ENCODE assay signal across 11 cellular contexts in the genomic region with DNA sequence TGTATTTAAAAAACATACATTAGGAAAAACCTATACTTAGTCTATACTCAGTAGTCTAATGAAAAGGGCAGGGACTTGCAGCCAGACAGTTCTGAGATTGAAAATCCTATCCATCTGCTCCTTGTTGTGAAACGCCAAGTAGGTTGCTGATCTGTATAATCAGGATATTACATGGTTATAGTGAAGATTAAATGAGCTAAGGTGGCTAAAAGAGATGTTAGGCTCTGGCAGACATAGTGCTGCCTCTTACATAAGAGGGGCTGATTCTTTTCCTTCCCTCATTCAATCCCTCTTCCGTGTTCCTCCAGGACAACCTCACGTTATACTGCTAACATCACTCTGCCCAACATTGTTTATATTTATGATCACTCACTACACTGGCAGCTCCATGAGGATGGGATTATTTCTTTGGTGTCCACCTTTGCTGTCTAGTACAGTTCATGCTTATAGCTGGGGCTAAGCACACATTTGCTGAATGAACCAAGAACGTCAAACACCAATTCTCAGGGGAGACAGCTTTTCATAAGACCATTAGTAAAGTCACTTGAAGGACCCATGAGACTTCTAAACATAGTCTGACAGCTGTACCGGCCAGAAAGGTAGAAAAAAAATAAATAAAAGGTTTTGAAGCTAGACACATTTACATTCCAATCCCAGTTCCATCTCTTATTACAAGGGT. TPM values are rescaled to one million over a fixed set of nuclear protein-coding genes. Genes with fewer than 3 reads are reported as not detected.
DNase-seq lines count a peak whose midpoint lies in the region; ATAC-seq and TF ChIP-seq lines count a peak whose summit lies in the region.
"Had no signal": no experiment of that assay in that cellular context is flagged by ENCODE, and none has a peak within 500 bp of the region (broad histone marks: within the 10 kb centered on the region; RNA-seq: fewer than 3 reads in every experiment).

No MANE protein-coding gene starts in this region.

- dilution Hi-C loops in IMR-90 (cut with HindIII; ENCODE audit: low sequenced_read_pairs, unreplicated experiment) = no loop called here

- no peak overlapping the region for H3K23ac ChIP-seq in IMR-90 (ENCODE audit: low read depth, low read length)

- H3K27ac Mint-ChIP-seq in stimulated activated memory B cell treated with anti-CD40 and anti-IgM and Interleukin-4, amounts not matched to agents 10 μg/mL and 1 μg/mL and 100 μg/mL, for 72 hours = peak overlapping the region; percentile 0
- H3K27ac Mint-ChIP-seq: activated CD4-positive, alpha-beta memory T cell treated with anti-CD3 and anti-CD28 coated beads for 36 hours; activated naive CD8-positive, alpha-beta T cell treated with anti-CD3 and anti-CD28 coated beads for 36 hours had no signal

- BruUV-seq in IMR-90 (replicated peaks; lab: Mats Ljungman, UMichigan) = no TSS peak

- no CpG with 5 or more reads among the region's 5 CpGs for WGBS in IMR-90 (ENCODE audit: extremely low coverage in 2 of 2, insufficient read length in 1 of 2), 2 experiments
- 34 to 37% methylated on average over 5 of the region's 5 CpGs for WGBS in heart right ventricle, 2 donors

- no peak overlapping the region for H2BK5ac ChIP-seq in IMR-90 (ENCODE audit: low read depth, low read length, poor library complexity, severe bottlenecking)

- no peak overlapping the region for H3K14ac ChIP-seq in IMR-90 (replicated peaks; ENCODE audit: low read depth, low read length)

- peaks cover 11% of the 10 kb centered on the region; the same call in 1 of the 2 replicates for H4K20me1 ChIP-seq in IMR-90 (ENCODE audit: insufficient read depth, low read length)

- no peak overlapping the region for H2BK120ac ChIP-seq in IMR-90 (ENCODE audit: low read depth, low read length)

- in situ Hi-C loops in IMR-90 (cut with MboI; ENCODE audit: low sequenced_read_pairs) = no loop called here

- H3K36me3 ChIP-seq in IMR-90 (ENCODE audit: control insufficient read depth, insufficient read depth, low read length) = no peaks in the 10 kb centered on the region
- H3K36me3 ChIP-seq in heart right ventricle = no peaks in the 10 kb centered on the region

- H4K91ac ChIP-seq in IMR-90 (ENCODE audit: insufficient read depth, low read depth, low read length) = no peak overlapping the region

- intact Hi-C loops in IMR-90 (cut with micrococcal nuclease) = no loop called here
- intact Hi-C loops in heart right ventricle (cut with DNase I) = loop anchor here in 1 of 10 donors (10.0 kb wide), 1 partner anchor 117 kb away; no protein-coding TSS in a partner anchor

- POLR2A ChIA-PET in IMR-90 (lab: Charles Lee; ENCODE audit: unreplicated experiment) = no interaction called here

- H3K9me1 ChIP-seq in IMR-90 (ENCODE audit: insufficient read depth, low read length) = peaks cover 7% of the 10 kb centered on the region

- H2AK5ac ChIP-seq in IMR-90 (ENCODE audit: low read depth, low read length) = no peak overlapping the region; the same call in 1 of the 2 replicates

- no peak overlapping the region for H2BK20ac ChIP-seq in IMR-90 (ENCODE audit: low read depth, low read length)

- TF ChIP-seq POLR2A in IMR-90 (IDR thresholded peaks at IDR 0.05; ENCODE audit: low read depth, low read length) = no peak

- H4K8ac ChIP-seq in IMR-90 (ENCODE audit: low read depth in 2 of 2, low read length in 2 of 2) = no peak overlapping the region

- no peaks in the 10 kb centered on the region for H3K9me3 Mint-ChIP-seq in stimulated activated memory B cell treated with anti-CD40 and anti-IgM and Interleukin-4, amounts not matched to agents 10 μg/mL and 1 μg/mL and 100 μg/mL, for 72 hours
- H3K9me3 Mint-ChIP-seq: activated CD4-positive, alpha-beta memory T cell treated with anti-CD3 and anti-CD28 coated beads for 36 hours; activated naive CD8-positive, alpha-beta T cell treated with anti-CD3 and anti-CD28 coated beads for 36 hours had no signal

- H2AFZ ChIP-seq in IMR-90 (replicated peaks; ENCODE audit: low read length, poor library complexity) = no peak overlapping the region

- no peak overlapping the region for H3K56ac ChIP-seq in IMR-90 (ENCODE audit: extremely low read depth, insufficient read depth, low read length)

- H3K27ac ChIP-seq in IMR-90 (ENCODE audit: insufficient read depth, low read length) (no peak overlapping the region), heart right ventricle (peak overlapping the region; percentile 5 to 71 (median 42))

- no peak overlapping the region for H2BK15ac ChIP-seq in IMR-90 (ENCODE audit: low read depth, low read length)

- no peaks in the 10 kb centered on the region for H3K27me3 Mint-ChIP-seq in stimulated activated memory B cell treated with anti-CD40 and anti-IgM and Interleukin-4, amounts not matched to agents 10 μg/mL and 1 μg/mL and 100 μg/mL, for 72 hours
- H3K27me3 Mint-ChIP-seq: activated CD4-positive, alpha-beta memory T cell treated with anti-CD3 and anti-CD28 coated beads for 36 hours; activated naive CD8-positive, alpha-beta T cell treated with anti-CD3 and anti-CD28 coated beads for 36 hours had no signal

- no peak overlapping the region for H3K18ac ChIP-seq in IMR-90 (ENCODE audit: low read depth, low read length)

- no peak overlapping the region for H3K9ac ChIP-seq in IMR-90 (ENCODE audit: low read depth, low read length)

- no peak for DNase-seq in IMR-90
- peak; percentile 78 for DNase-seq in NCI-H69 (lab: John Stamatoyannopoulos, UW)
- DNase-seq in heart right ventricle = no peak
- no peak for DNase-seq in activated CD4-positive, alpha-beta T cell treated with anti-CD3 and anti-CD28 coated beads for 48 hours
- no peak for DNase-seq in cortex of kidney (lab: John Stamatoyannopoulos, UW)
- DNase-seq: activated CD4-positive, alpha-beta memory T cell treated with anti-CD3 and anti-CD28 coated beads for 36 hours; activated naive CD8-positive, alpha-beta T cell treated with anti-CD3 and anti-CD28 coated beads for 36 hours; NCI-H774 had no signal

- H3K79me1 ChIP-seq in IMR-90 (ENCODE audit: low read depth in 1 of 2, low read length in 2 of 2) = peaks cover 20 to 23% of the 10 kb centered on the region in 2 experiments

- H3K4me3 ChIP-seq in IMR-90 (ENCODE audit: insufficient read depth, low read depth, low read length) (no peak overlapping the region), heart right ventricle (no peak overlapping the region)

- H3K36me3 Mint-ChIP-seq in stimulated activated memory B cell treated with anti-CD40 and anti-IgM and Interleukin-4, amounts not matched to agents 10 μg/mL and 1 μg/mL and 100 μg/mL, for 72 hours = peaks cover 2% of the 10 kb centered on the region
- H3K36me3 Mint-ChIP-seq: activated CD4-positive, alpha-beta memory T cell treated with anti-CD3 and anti-CD28 coated beads for 36 hours; activated naive CD8-positive, alpha-beta T cell treated with anti-CD3 and anti-CD28 coated beads for 36 hours had no signal

- H3K4ac ChIP-seq in IMR-90 (ENCODE audit: low read depth, low read length) = no peak overlapping the region

- TF ChIP-seq RAD21 in IMR-90 (IDR thresholded peaks at IDR 0.05; ENCODE audit: low read length) = no peak

- H3K9me3 ChIP-seq in IMR-90 (ENCODE audit: control insufficient read depth, insufficient read depth, low read length) (no peaks in the 10 kb centered on the region), heart right ventricle (no peaks in the 10 kb centered on the region)

- no peak overlapping the region for H2AK9ac ChIP-seq in IMR-90 (replicated peaks; ENCODE audit: low read depth, low read length, poor library complexity)

- ATAC-seq in IMR-90 (ENCODE audit: low read depth) (peak; percentile 38), heart right ventricle (peak; percentile 25 to 50 (median 38)), GM19351 (IDR thresholded peaks at IDR 0.05; ENCODE audit: unreplicated experiment) (no peak), GM19035 (IDR thresholded peaks at IDR 0.05; ENCODE audit: unreplicated experiment) (no peak)
- peak; percentile 66 for ATAC-seq in stimulated activated memory B cell treated with anti-CD40 and anti-IgM and Interleukin-4, amounts not matched to agents 10 μg/mL and 1 μg/mL and 100 μg/mL, for 72 hours

- CTCF ChIA-PET in IMR-90 (lab: Yijun Ruan, JAX) = no interaction called here

- H3K4me1 ChIP-seq in IMR-90 (ENCODE audit: control insufficient read depth, insufficient read depth, low read length) = peaks cover 5% of the 10 kb centered on the region
- H3K4me1 ChIP-seq in heart right ventricle = peaks cover 16 to 53% (median 36%) of the 10 kb centered on the region in 9 donors

- no peak overlapping the region for H3K4me3 Mint-ChIP-seq in stimulated activated memory B cell treated with anti-CD40 and anti-IgM and Interleukin-4, amounts not matched to agents 10 μg/mL and 1 μg/mL and 100 μg/mL, for 72 hours
- H3K4me3 Mint-ChIP-seq: activated CD4-positive, alpha-beta memory T cell treated with anti-CD3 and anti-CD28 coated beads for 36 hours; activated naive CD8-positive, alpha-beta T cell treated with anti-CD3 and anti-CD28 coated beads for 36 hours had no signal

- peaks cover 43% of the 10 kb centered on the region for H3K4me1 Mint-ChIP-seq in stimulated activated memory B cell treated with anti-CD40 and anti-IgM and Interleukin-4, amounts not matched to agents 10 μg/mL and 1 μg/mL and 100 μg/mL, for 72 hours
- H3K4me1 Mint-ChIP-seq: activated naive CD8-positive, alpha-beta T cell treated with anti-CD3 and anti-CD28 coated beads for 36 hours had no signal

- H4K5ac ChIP-seq in IMR-90 (ENCODE audit: low read depth, low read length) = no peak overlapping the region

- H3K27me3 ChIP-seq in IMR-90 (ENCODE audit: control insufficient read depth, insufficient read depth, low read length) (no peaks in the 10 kb centered on the region), heart right ventricle (no peaks in the 10 kb centered on the region)

- H3K4me2 ChIP-seq in IMR-90 (ENCODE audit: low read depth, low read length) = no peak overlapping the region

- TF ChIP-seq CTCF in IMR-90 (conservative IDR thresholded peaks at IDR 0.05; ENCODE audit: low read depth, low read length) (no peak), heart right ventricle (IDR thresholded peaks at IDR 0.05) (no peak)

TF ChIP-seq in IMR-90, 13 proteins besides CTCF, POLR2A, EP300 and RAD21 (continues in another document):
- TF ChIP-seq MXI1 (IDR thresholded peaks at IDR 0.05; ENCODE audit: borderline replicate concordance, low read depth, low read length) (no peak), CEBPB (IDR thresholded peaks at IDR 0.05; ENCODE audit: low read depth, low read length) (no peak)
- TF ChIP-seq, protein P1, sequence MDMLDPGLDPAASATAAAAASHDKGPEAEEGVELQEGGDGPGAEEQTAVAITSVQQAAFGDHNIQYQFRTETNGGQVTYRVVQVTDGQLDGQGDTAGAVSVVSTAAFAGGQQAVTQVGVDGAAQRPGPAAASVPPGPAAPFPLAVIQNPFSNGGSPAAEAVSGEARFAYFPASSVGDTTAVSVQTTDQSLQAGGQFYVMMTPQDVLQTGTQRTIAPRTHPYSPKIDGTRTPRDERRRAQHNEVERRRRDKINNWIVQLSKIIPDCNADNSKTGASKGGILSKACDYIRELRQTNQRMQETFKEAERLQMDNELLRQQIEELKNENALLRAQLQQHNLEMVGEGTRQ (IDR thresholded peaks at IDR 0.05; ENCODE audit: low read depth, low read length) = no peak

RNA-seq across cellular contexts. Expression of a gene that starts 46.3 kb away (rescaled TPM):
- total RNA-seq in IMR-90 (2012; rRNA removed) (5.6 and 5.9 TPM in 2 replicates), heart right ventricle (10 to 100 TPM; 18.2 to 44.6 (median 29.8) TPM)
- polyA plus RNA-seq in IMR-90 (2012; rRNA removed) (3.2 and 3.3 TPM in 2 replicates), heart right ventricle (1 to 10 TPM; 5.0 to 7.0 TPM)
- 2.8 and 3.4 TPM in 2 replicates for polyA plus RNA-seq in IMR-90 (2012; cell fraction: cytosol; rRNA removed)
- 4.3 and 7.5 TPM in 2 replicates for polyA plus RNA-seq in IMR-90 (2012; cell fraction: nucleus; rRNA removed; ENCODE audit: low replicate concordance)

Comparison
In these comparisons a context has a peak if more than half of its experiments do, and no peak if none do; other contexts are left out.
1. ATAC-seq: peak in IMR-90 (single experiment), heart right ventricle (8 of 8) and stimulated activated memory B cell treated with anti-CD40 and anti-IgM and Interleukin-4, amounts not matched to agents 10 μg/mL and 1 μg/mL and 100 μg/mL, for 72 hours (single experiment); none in GM19351 (single experiment) and GM19035 (single experiment).